In the genomic region with DNA sequence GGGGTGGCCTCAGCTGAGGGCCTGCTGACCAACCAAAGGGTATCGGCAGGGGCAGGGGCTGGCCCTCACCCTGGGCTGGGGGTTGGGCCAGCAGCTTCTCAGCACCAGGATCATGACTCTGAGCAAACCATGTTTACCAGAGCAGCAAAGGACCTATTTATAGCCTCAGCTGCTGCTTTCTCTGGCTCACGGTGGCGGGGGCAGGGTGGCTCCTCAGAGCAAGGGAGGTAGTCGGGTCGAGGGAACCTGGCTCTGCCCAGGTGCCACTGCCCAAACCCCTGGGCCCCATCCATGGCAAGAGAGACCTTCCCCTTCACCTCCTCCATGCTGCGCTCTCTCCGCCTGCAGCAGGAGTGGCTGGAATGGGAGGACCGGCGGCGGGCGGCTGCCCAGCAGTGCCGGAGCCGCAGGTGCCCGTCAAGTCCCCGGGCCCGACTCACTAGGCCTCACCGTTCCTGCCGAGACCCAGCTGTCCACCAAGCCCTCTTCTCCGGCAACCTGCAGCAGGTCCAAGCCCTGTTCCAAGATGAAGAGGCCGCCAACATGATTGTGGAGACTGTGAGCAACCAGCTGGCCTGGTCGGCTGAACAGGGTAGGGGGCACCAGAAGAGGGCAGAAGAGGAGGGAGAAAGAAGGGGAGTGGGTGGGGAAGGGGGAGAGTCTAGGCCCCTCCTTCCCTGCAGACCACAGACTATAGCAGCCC, we compare ENCODE assay signal across 10 cellular contexts. TPM values are rescaled to one million over a fixed set of nuclear protein-coding genes. Genes with fewer than 3 reads are reported as not detected.
DNase-seq lines count a peak whose midpoint lies in the region; ATAC-seq and TF ChIP-seq lines count a peak whose summit lies in the region.
"Had no signal": no experiment of that assay in that cellular context is flagged by ENCODE, and none has a peak within 500 bp of the region (broad histone marks: within the 10 kb centered on the region; RNA-seq: fewer than 3 reads in every experiment).

A gene with protein sequence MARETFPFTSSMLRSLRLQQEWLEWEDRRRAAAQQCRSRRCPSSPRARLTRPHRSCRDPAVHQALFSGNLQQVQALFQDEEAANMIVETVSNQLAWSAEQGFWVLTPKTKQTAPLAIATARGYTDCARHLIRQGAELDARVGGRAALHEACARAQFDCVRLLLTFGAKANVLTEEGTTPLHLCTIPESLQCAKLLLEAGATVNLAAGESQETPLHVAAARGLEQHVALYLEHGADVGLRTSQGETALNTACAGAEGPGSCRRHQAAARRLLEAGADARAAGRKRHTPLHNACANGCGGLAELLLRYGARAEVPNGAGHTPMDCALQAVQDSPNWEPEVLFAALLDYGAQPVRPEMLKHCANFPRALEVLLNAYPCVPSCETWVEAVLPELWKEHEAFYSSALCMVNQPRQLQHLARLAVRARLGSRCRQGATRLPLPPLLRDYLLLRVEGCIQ (plus strand): TSS at position 206 of the 703 bp plus-strand sequence. CDS start 86 bp downstream, at position 292.

- H3K4me3 ChIP-seq in IMR-90 (ENCODE audit: insufficient read depth, low read depth, low read length) (no peak within 1 kb of the TSS), iPS-18a (ENCODE audit: low read length) (no peak within 1 kb of the TSS)

- peak within 1 kb of the TSS; percentile 92 for H2AK9ac ChIP-seq in IMR-90 (replicated peaks; ENCODE audit: low read depth, low read length, poor library complexity)

- peak within 1 kb of the TSS; percentile 87 for H2AFZ ChIP-seq in IMR-90 (replicated peaks; ENCODE audit: low read length, poor library complexity)

- H3K4me3 Mint-ChIP-seq in stimulated activated naive B cell treated with anti-CD40 and anti-IgM and Interleukin-4, amounts not matched to agents 10 μg/mL and 1 μg/mL and 100 μg/mL, for 72 hours: no peak within 1 kb of the TSS
- no peak within 1 kb of the TSS for H3K4me3 Mint-ChIP-seq in naive thymus-derived CD8-positive, alpha-beta T cell
- H3K4me3 Mint-ChIP-seq: activated naive CD8-positive, alpha-beta T cell treated with anti-CD3 and anti-CD28 coated beads for 36 hours had no signal

- H3K4me2 ChIP-seq in IMR-90 (ENCODE audit: low read depth, low read length): peak within 1 kb of the TSS; percentile 74

- in situ Hi-C loops in IMR-90 (cut with MboI; ENCODE audit: low sequenced_read_pairs): no loop called here

- H2BK5ac ChIP-seq in IMR-90 (ENCODE audit: low read depth, low read length, poor library complexity, severe bottlenecking): peak within 1 kb of the TSS; percentile 39

- 24% methylated on average over 5 of the region's 21 CpGs; no CpG with 5 or more reads in 1 of the 2 experiments for WGBS in IMR-90 (ENCODE audit: extremely low coverage in 2 of 2, insufficient read length in 1 of 2), 2 experiments

- H2BK120ac ChIP-seq in IMR-90 (ENCODE audit: low read depth, low read length): peak within 1 kb of the TSS; percentile 79; the same call in 1 of the 2 replicates

- H3K23ac ChIP-seq in IMR-90 (ENCODE audit: low read depth, low read length): peak within 1 kb of the TSS; percentile 84; the same call in 1 of the 2 replicates

- H3K36me3 Mint-ChIP-seq in stimulated activated naive B cell treated with anti-CD40 and anti-IgM and Interleukin-4, amounts not matched to agents 10 μg/mL and 1 μg/mL and 100 μg/mL, for 72 hours: peaks cover 1 to 4% of the 10 kb centered on the region in 2 donors
- peaks cover 0 to 2% (median 2%) of the 10 kb centered on the region in 3 donors for H3K36me3 Mint-ChIP-seq in naive thymus-derived CD8-positive, alpha-beta T cell
- H3K36me3 Mint-ChIP-seq: activated naive CD8-positive, alpha-beta T cell treated with anti-CD3 and anti-CD28 coated beads for 36 hours had no signal

- no peaks in the 10 kb centered on the region for H3K9me3 Mint-ChIP-seq in stimulated activated naive B cell treated with anti-CD40 and anti-IgM and Interleukin-4, amounts not matched to agents 10 μg/mL and 1 μg/mL and 100 μg/mL, for 72 hours
- H3K9me3 Mint-ChIP-seq in naive thymus-derived CD8-positive, alpha-beta T cell: no peaks in the 10 kb centered on the region
- H3K9me3 Mint-ChIP-seq: activated naive CD8-positive, alpha-beta T cell treated with anti-CD3 and anti-CD28 coated beads for 36 hours had no signal

- H3K27me3 ChIP-seq in IMR-90 (ENCODE audit: control insufficient read depth, insufficient read depth, low read length) (no peaks in the 10 kb centered on the region), iPS-18a (ENCODE audit: control insufficient read depth, insufficient read depth, low read length) (no peaks in the 10 kb centered on the region)

- no peak within 1 kb of the TSS for H3K56ac ChIP-seq in IMR-90 (ENCODE audit: extremely low read depth, insufficient read depth, low read length)

- BruUV-seq in IMR-90 (replicated peaks; lab: Mats Ljungman, UMichigan): no TSS peak

- peak within 1 kb of the TSS; percentile 90; the same call in 1 of the 3 replicates for H2BK15ac ChIP-seq in IMR-90 (ENCODE audit: low read depth, low read length)

- peaks cover 13 to 26% of the 10 kb centered on the region in 2 donors for H3K4me1 Mint-ChIP-seq in stimulated activated naive B cell treated with anti-CD40 and anti-IgM and Interleukin-4, amounts not matched to agents 10 μg/mL and 1 μg/mL and 100 μg/mL, for 72 hours
- H3K4me1 Mint-ChIP-seq in naive thymus-derived CD8-positive, alpha-beta T cell: peaks cover 10 to 16% (median 12%) of the 10 kb centered on the region in 4 donors

- H4K91ac ChIP-seq in IMR-90 (ENCODE audit: insufficient read depth, low read depth, low read length): peak within 1 kb of the TSS; percentile 21; the same call in 1 of the 2 replicates

- DNase-seq in IMR-90 (peak; percentile 55), amniotic epithelial cell (ENCODE audit: low read depth) (peak; percentile 54)
- DNase-seq in stimulated activated naive B cell treated with anti-CD40 and anti-IgM and Interleukin-4, amounts not matched to agents 10 μg/mL and 1 μg/mL and 100 μg/mL, for 72 hours: no peak
- DNase-seq in naive thymus-derived CD8-positive, alpha-beta T cell: no peak
- DNase-seq in activated CD4-positive, CD25-positive, alpha-beta regulatory T cell treated with anti-CD3 and anti-CD28 coated beads, Interleukin-2, amount 50 U/mL, for 72 hours: no peak
- DNase-seq: activated naive CD8-positive, alpha-beta T cell treated with anti-CD3 and anti-CD28 coated beads for 36 hours had no signal

- CTCF ChIA-PET in IMR-90 (lab: Yijun Ruan, JAX): no interaction called here

- peaks cover 1% of the 10 kb centered on the region; the same call in 1 of the 2 replicates for H3K36me3 ChIP-seq in IMR-90 (ENCODE audit: control insufficient read depth, insufficient read depth, low read length)
- no peaks in the 10 kb centered on the region for H3K36me3 ChIP-seq in iPS-18a (ENCODE audit: control insufficient read depth, low read depth, low read length)

- TF ChIP-seq CTCF in IMR-90 (conservative IDR thresholded peaks at IDR 0.05; ENCODE audit: low read depth, low read length): no peak

- H3K9ac ChIP-seq in IMR-90 (ENCODE audit: low read depth, low read length) (no peak within 1 kb of the TSS; the same call in none of the 2 replicates), iPS-18a (ENCODE audit: low read length) (peak within 1 kb of the TSS; percentile 4)

- peak within 1 kb of the TSS; percentile 97 for H2AK5ac ChIP-seq in IMR-90 (ENCODE audit: low read depth, low read length)

- H4K8ac ChIP-seq in IMR-90 (ENCODE audit: low read depth in 2 of 2, low read length in 2 of 2): peak within 1 kb of the TSS in 1 of 2 experiments; percentile 89; a peak in 1 of 4 replicates

- H3K4me1 ChIP-seq in IMR-90 (ENCODE audit: control insufficient read depth, insufficient read depth, low read length): peaks cover 11% of the 10 kb centered on the region
- peaks cover 8% of the 10 kb centered on the region for H3K4me1 ChIP-seq in iPS-18a (ENCODE audit: control insufficient read depth, low read depth, low read length)

- H4K20me1 ChIP-seq in IMR-90 (ENCODE audit: insufficient read depth, low read length): no peaks in the 10 kb centered on the region

- dilution Hi-C loops in IMR-90 (cut with HindIII; ENCODE audit: low sequenced_read_pairs, unreplicated experiment): no loop called here

- H3K9me1 ChIP-seq in IMR-90 (ENCODE audit: insufficient read depth, low read length): peaks cover 3% of the 10 kb centered on the region

- peak within 1 kb of the TSS; percentile 80 for H3K4ac ChIP-seq in IMR-90 (ENCODE audit: low read depth, low read length)

- peak within 1 kb of the TSS; percentile 80; the same call in 1 of the 2 replicates for H4K5ac ChIP-seq in IMR-90 (ENCODE audit: low read depth, low read length)

- H3K9me3 ChIP-seq in IMR-90 (ENCODE audit: control insufficient read depth, insufficient read depth, low read length): no peaks in the 10 kb centered on the region
- H3K9me3 ChIP-seq in iPS-18a (ENCODE audit: control insufficient read depth, low read depth, low read length): no peaks in the 10 kb centered on the region

- POLR2A ChIA-PET in IMR-90 (lab: Charles Lee; ENCODE audit: unreplicated experiment): no interaction called here
- POLR2A ChIA-PET in naive thymus-derived CD8-positive, alpha-beta T cell (lab: Charles Lee): interaction anchor here (0.6 to 1.0 kb wide), 4 partner anchors 14 to 951 kb away, joined by 3 to 5 read pairs (median 4); partner anchors contain the start of gene TMUB2

- no peak within 1 kb of the TSS for H3K27ac Mint-ChIP-seq in stimulated activated naive B cell treated with anti-CD40 and anti-IgM and Interleukin-4, amounts not matched to agents 10 μg/mL and 1 μg/mL and 100 μg/mL, for 72 hours
- H3K27ac Mint-ChIP-seq in naive thymus-derived CD8-positive, alpha-beta T cell: peak within 1 kb of the TSS in 1 of 10 donors; percentile 78

- intact Hi-C loops in IMR-90 (cut with micrococcal nuclease): no loop called here

- ATAC-seq in IMR-90 (ENCODE audit: low read depth) (peak; percentile 72), HG03025 (IDR thresholded peaks at IDR 0.05; ENCODE audit: low FRiP score, unreplicated experiment) (no peak), GM18511 (IDR thresholded peaks at IDR 0.05; ENCODE audit: unreplicated experiment) (no peak)
- ATAC-seq in stimulated activated naive B cell treated with anti-CD40 and anti-IgM and Interleukin-4, amounts not matched to agents 10 μg/mL and 1 μg/mL and 100 μg/mL, for 72 hours (replicated peaks): peak; percentile 19 to 20
- ATAC-seq in naive thymus-derived CD8-positive, alpha-beta T cell: no peak

- H2BK20ac ChIP-seq in IMR-90 (ENCODE audit: low read depth, low read length): peak within 1 kb of the TSS; percentile 86

- no peak for TF ChIP-seq POLR2A in IMR-90 (IDR thresholded peaks at IDR 0.05; ENCODE audit: low read depth, low read length)

- no peak within 1 kb of the TSS for H3K27ac ChIP-seq in IMR-90 (ENCODE audit: insufficient read depth, low read length)
- H3K27ac ChIP-seq in iPS-18a (ENCODE audit: low read length): no peak within 1 kb of the TSS

- H3K18ac ChIP-seq in IMR-90 (ENCODE audit: low read depth, low read length): peak within 1 kb of the TSS; percentile 12; the same call in 1 of the 2 replicates

- peaks cover 0 to 5% of the 10 kb centered on the region in 2 experiments; a peak in 1 of 4 replicates for H3K79me1 ChIP-seq in IMR-90 (ENCODE audit: low read depth in 1 of 2, low read length in 2 of 2)

- no peaks in the 10 kb centered on the region for H3K27me3 Mint-ChIP-seq in stimulated activated naive B cell treated with anti-CD40 and anti-IgM and Interleukin-4, amounts not matched to agents 10 μg/mL and 1 μg/mL and 100 μg/mL, for 72 hours
- no peaks in the 10 kb centered on the region for H3K27me3 Mint-ChIP-seq in naive thymus-derived CD8-positive, alpha-beta T cell
- H3K27me3 Mint-ChIP-seq: activated naive CD8-positive, alpha-beta T cell treated with anti-CD3 and anti-CD28 coated beads for 36 hours had no signal

- TF ChIP-seq RAD21 in IMR-90 (IDR thresholded peaks at IDR 0.05; ENCODE audit: low read length): no peak

- H3K14ac ChIP-seq in IMR-90 (replicated peaks; ENCODE audit: low read depth, low read length): peak within 1 kb of the TSS; percentile 83

RNA-seq across cellular contexts. Expression of the gene that starts here (rescaled TPM):
- total RNA-seq in IMR-90 (2012; rRNA removed): not detected in 2 replicates
- polyA plus RNA-seq in IMR-90 (2012; rRNA removed): 0.05 and 0.06 TPM in 2 replicates
- 0.04 and 0.13 TPM in 2 replicates for polyA plus RNA-seq in IMR-90 (2012; cell fraction: cytosol; rRNA removed)
- polyA plus RNA-seq in IMR-90 (2012; cell fraction: nucleus; rRNA removed; ENCODE audit: low replicate concordance): 0.15 and 0.34 TPM in 2 replicates
- not detected for total RNA-seq in naive thymus-derived CD8-positive, alpha-beta T cell
- polyA plus RNA-seq in naive thymus-derived CD8-positive, alpha-beta T cell: under 1 TPM in 1 of 3 donors, not detected in 2; 0.09 TPM
- total RNA-seq: activated naive CD8-positive, alpha-beta T cell treated with anti-CD3 and anti-CD28 coated beads for 36 hours; SK-MEL-5 had no signal

Comparison
In these comparisons a context has a peak if more than half of its experiments do, and no peak if none do; other contexts are left out.
1. Peak in DNase-seq, ATAC-seq and H3K4me2 ChIP-seq in IMR-90; RNA of the gene not detected or under 1 TPM.
2. ATAC-seq: peak in stimulated activated naive B cell treated with anti-CD40 and anti-IgM and Interleukin-4, amounts not matched to agents 10 μg/mL and 1 μg/mL and 100 μg/mL, for 72 hours (2 of 2); none in naive thymus-derived CD8-positive, alpha-beta T cell (0 of 2), HG03025 (single experiment) and GM18511 (single experiment).